Comparison of ENCODE assay signal across 8 cellular contexts in the genomic region with DNA sequence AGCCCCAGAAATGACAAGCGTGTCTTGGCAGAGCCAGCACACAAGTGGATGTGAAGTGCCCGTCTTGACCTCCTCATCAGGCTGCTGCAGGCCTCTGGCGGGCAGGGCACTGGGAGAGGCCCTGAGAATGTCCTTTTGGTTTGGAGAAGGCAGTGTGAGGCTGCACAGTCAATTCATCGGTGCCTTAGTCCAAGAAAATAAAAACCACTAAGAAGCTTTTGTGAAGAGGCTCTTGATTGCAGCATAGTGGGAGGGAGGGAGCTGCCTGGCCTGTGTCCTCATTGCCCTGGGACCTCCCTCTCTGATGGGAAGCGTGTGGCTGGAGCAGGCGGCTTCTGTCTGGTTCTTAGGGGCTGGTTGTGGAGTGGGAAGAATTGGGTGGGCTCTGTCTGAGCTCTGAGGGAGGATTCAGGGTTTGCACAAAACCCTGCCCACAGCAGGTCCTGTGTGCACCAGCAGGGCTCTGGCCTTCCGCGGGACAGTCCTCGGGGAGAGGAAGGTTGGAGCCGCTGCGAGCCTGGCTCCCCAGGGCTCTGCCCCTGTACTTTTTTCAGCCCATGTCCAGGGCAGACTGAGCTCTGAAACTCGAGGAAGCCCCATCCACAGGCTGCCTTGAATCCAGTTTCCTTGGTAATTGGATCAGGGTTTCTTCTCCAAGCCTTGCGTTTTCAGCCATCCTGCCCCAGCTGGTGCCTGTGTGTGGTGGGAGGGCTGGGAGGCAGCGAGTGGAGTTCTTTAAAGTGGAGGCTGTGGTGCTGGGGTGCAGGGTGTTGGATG. TPM values are rescaled to one million over a fixed set of nuclear protein-coding genes. Genes with fewer than 3 reads are reported as not detected.
DNase-seq lines count a peak whose midpoint lies in the region; ATAC-seq and TF ChIP-seq lines count a peak whose summit lies in the region.

No MANE protein-coding gene starts in this region.

- H3K36me3 ChIP-seq in HUES64 (ENCODE audit: insufficient read depth, low read length) (no peaks in the 10 kb centered on the region), breast epithelium (no peaks in the 10 kb centered on the region), left lung (no peaks in the 10 kb centered on the region), thymus (ENCODE audit: control insufficient read depth, insufficient read depth) (no peaks in the 10 kb centered on the region)

- peaks cover 38% of the 10 kb centered on the region for H3K4me1 ChIP-seq in HUES64 (ENCODE audit: insufficient read depth, low read length)
- H3K4me1 ChIP-seq in breast epithelium = peaks cover 47 to 65% of the 10 kb centered on the region in 2 donors
- peaks cover 54 to 82% of the 10 kb centered on the region in 2 donors for H3K4me1 ChIP-seq in left lung
- peaks cover 12% of the 10 kb centered on the region for H3K4me1 ChIP-seq in thymus (ENCODE audit: control insufficient read depth, insufficient read depth, low read length)

- H3K27ac ChIP-seq in HUES64 (ENCODE audit: low read depth, low read length) = peak overlapping the region; percentile 81
- peak overlapping the region; percentile 95 to 100 for H3K27ac ChIP-seq in breast epithelium
- peak overlapping the region; percentile 91 to 95 for H3K27ac ChIP-seq in left lung
- peak overlapping the region; percentile 32 for H3K27ac ChIP-seq in thymus (ENCODE audit: low read depth)

- no peaks in the 10 kb centered on the region; the same call in 1 of the 2 replicates for H3K27me3 ChIP-seq in HUES64 (ENCODE audit: insufficient read depth, low read length)
- H3K27me3 ChIP-seq in breast epithelium = no peaks in the 10 kb centered on the region
- no peaks in the 10 kb centered on the region for H3K27me3 ChIP-seq in left lung
- H3K27me3 ChIP-seq in thymus (ENCODE audit: control insufficient read depth, insufficient read depth) = no peaks in the 10 kb centered on the region

- no peak for TF ChIP-seq CTCF in breast epithelium (IDR thresholded peaks at IDR 0.05)
- no peak for TF ChIP-seq CTCF in left lung (IDR thresholded peaks at IDR 0.05)

- H3K9ac ChIP-seq in HUES64 (ENCODE audit: low read depth, low read length) = peak overlapping the region; percentile 56; the same call in 1 of the 2 replicates

- ATAC-seq in left lung = peak; percentile 67
- no peak for ATAC-seq in HG02759 (IDR thresholded peaks at IDR 0.05; ENCODE audit: unreplicated experiment)
- no peak for ATAC-seq in HG03521 (IDR thresholded peaks at IDR 0.05; ENCODE audit: unreplicated experiment)
- no peak for ATAC-seq in HG03565 (IDR thresholded peaks at IDR 0.05; ENCODE audit: unreplicated experiment)

- intact Hi-C loops in breast epithelium (cut with DNase I; ENCODE audit: low total_unique reads) = no loop called here
- intact Hi-C loops in left lung (cut with DNase I) = loop anchor here in 1 of 2 donors (5.0 kb wide), 1 partner anchor 40 kb away; no protein-coding TSS in a partner anchor

- no peaks in the 10 kb centered on the region for H3K9me3 ChIP-seq in HUES64 (ENCODE audit: insufficient read depth, low read depth, low read length)
- H3K9me3 ChIP-seq in breast epithelium = no peaks in the 10 kb centered on the region
- no peaks in the 10 kb centered on the region for H3K9me3 ChIP-seq in left lung
- H3K9me3 ChIP-seq in thymus (ENCODE audit: control insufficient read depth) = no peaks in the 10 kb centered on the region

- H3K4me3 ChIP-seq in HUES64 (ENCODE audit: low read length) (no peak overlapping the region), breast epithelium (peak overlapping the region; percentile 43 to 62 (median 47)), left lung (no peak overlapping the region), thymus (ENCODE audit: low read length) (no peak overlapping the region)

- 60% methylated on average over 14 of the region's 14 CpGs for WGBS in HUES64
- WGBS in thymus = 93% methylated on average over 14 of the region's 14 CpGs

- DNase-seq in breast epithelium (ENCODE audit: low spot score in 2 of 2) = peak in 1 of 2 donors; percentile 79
- peak in 1 of 2 donors; percentile 84 for DNase-seq in left lung
- DNase-seq in NCI-H1092 (lab: John Stamatoyannopoulos, UW) = no peak

- TF ChIP-seq POLR2A in breast epithelium (IDR thresholded peaks at IDR 0.05) = no peak

RNA-seq across cellular contexts. Expression of a gene that starts 1.1 kb away (rescaled TPM):
- not detected for polyA plus RNA-seq in HUES64 (2013, experiment 1 of 2)
- not detected for polyA plus RNA-seq in HUES64 (2013, experiment 2 of 2)
- total RNA-seq in breast epithelium (10 to 100 TPM in 2 of 3 donors, 1 to 10 TPM in 1; 3.4 to 16.0 (median 12.8) TPM), left lung (1 to 10 TPM; 3.1 TPM)
- 6.1 TPM for polyA plus RNA-seq in thymus

RNA-seq across cellular contexts. Expression of a gene that starts 2.2 kb away (rescaled TPM):
- not detected for polyA plus RNA-seq in HUES64 (2013, experiment 1 of 2)
- 0.19 TPM for polyA plus RNA-seq in HUES64 (2013, experiment 2 of 2)
- total RNA-seq in breast epithelium (10 to 100 TPM in 1 of 3 donors, 1 to 10 TPM in 2; 4.8 to 13.4 (median 8.6) TPM), left lung (1 to 10 TPM; 5.4 to 6.8 TPM)
- 1.2 TPM for polyA plus RNA-seq in thymus

RNA-seq across cellular contexts. Expression of a gene that starts 36.9 kb away (rescaled TPM):
- polyA plus RNA-seq in HUES64 (2013, experiment 1 of 2) = not detected
- polyA plus RNA-seq in HUES64 (2013, experiment 2 of 2) = not detected
- total RNA-seq in breast epithelium (not detected), left lung (not detected)
- not detected for polyA plus RNA-seq in thymus

RNA-seq across cellular contexts. Expression of a gene that starts 50.8 kb away (rescaled TPM):
- polyA plus RNA-seq in HUES64 (2013, experiment 1 of 2) = not detected
- not detected for polyA plus RNA-seq in HUES64 (2013, experiment 2 of 2)
- total RNA-seq in breast epithelium (not detected), left lung (under 1 TPM in 1 of 2 donors, not detected in 1; 0.32 TPM)
- polyA plus RNA-seq in thymus = 0.02 TPM

Comparison
In these comparisons a context has a peak if more than half of its experiments do, and no peak if none do; other contexts are left out.
1. H3K27ac ChIP-seq: peak in every context shown above with its lines; median percentile 98 in breast epithelium; 93 in left lung; 81 in HUES64; 32 in thymus.
2. H3K4me3 ChIP-seq: peak in breast epithelium (3 of 3); none in HUES64 (single experiment), left lung (0 of 2) and thymus (single experiment).